18 cellular contexts compared by ENCODE assay signal in the genomic region with DNA sequence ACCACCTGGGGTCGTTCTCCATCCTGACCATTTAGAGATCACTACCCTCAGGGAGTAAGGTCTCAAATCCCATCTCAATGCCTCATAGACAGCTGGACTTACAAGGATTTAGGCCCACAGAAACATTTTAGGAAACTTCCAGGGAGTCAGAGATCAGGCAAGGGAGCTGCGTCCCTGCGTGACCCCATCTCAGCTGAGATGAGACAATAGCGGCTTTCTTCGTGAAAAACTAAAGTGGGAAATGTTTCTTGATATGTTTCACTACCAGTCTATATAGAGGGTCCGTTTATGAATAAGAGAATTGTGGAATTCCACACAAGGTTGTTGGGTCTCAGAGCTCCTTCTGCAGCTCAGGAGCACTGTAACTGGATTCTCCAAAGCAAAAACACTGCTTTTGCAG.
"Had no signal": no experiment of that assay in that cellular context is flagged by ENCODE, and none has a peak within 500 bp of the region (broad histone marks: within the 10 kb centered on the region; RNA-seq: fewer than 3 reads in every experiment).

No MANE protein-coding gene starts in this region.

- H3K4me1 ChIP-seq: parathyroid adenoma, upper lobe of left lung had no signal

- ATAC-seq: activated CD4-positive, alpha-beta T cell treated with anti-CD3 and anti-CD28 coated beads for 36 hours; activated T-cell treated with anti-CD3 and anti-CD28 coated beads, Interleukin-2, amount 50 U/mL, for 4 hours; left colon; right cardiac atrium; stimulated activated naive B cell treated with anti-CD40 and anti-IgM and Interleukin-4, amounts not matched to agents 10 μg/mL and 1 μg/mL and 100 μg/mL, for 72 hours had no signal

- H3K9ac ChIP-seq: parathyroid adenoma had no signal

- H3K27ac Mint-ChIP-seq: activated CD4-positive, alpha-beta T cell treated with anti-CD3 and anti-CD28 coated beads for 36 hours; activated naive CD8-positive, alpha-beta T cell treated with anti-CD3 and anti-CD28 coated beads for 36 hours; nephron progenitor cell; stimulated activated naive B cell treated with anti-CD40 and anti-IgM and Interleukin-4, amounts not matched to agents 10 μg/mL and 1 μg/mL and 100 μg/mL, for 72 hours had no signal

- H3K9me3 ChIP-seq: heart right ventricle, upper lobe of left lung had no signal

- H3K4me3 ChIP-seq: coronary artery, heart right ventricle, upper lobe of left lung had no signal

- H3K36me3 ChIP-seq: heart right ventricle, upper lobe of left lung had no signal

- H3K27ac ChIP-seq: coronary artery, heart right ventricle, parathyroid adenoma, upper lobe of left lung had no signal

- DNase-seq: activated CD4-positive, alpha-beta T cell treated with anti-CD3 and anti-CD28 coated beads for 36 hours; activated CD4-positive, alpha-beta T cell treated with anti-CD3 and anti-CD28 coated beads, Interleukin-2, amount 50 U/mL, for 4 hours; activated CD8-positive, alpha-beta memory T cell treated with anti-CD3 and anti-CD28 coated beads, Interleukin-2, amount 50 U/mL, for 48 hours; activated naive CD4-positive, alpha-beta T cell treated with Interleukin-2 at 50 U/mL for 16 hours; activated naive CD8-positive, alpha-beta T cell treated with anti-CD3 and anti-CD28 coated beads for 36 hours; activated T-cell treated with anti-CD3 and anti-CD28 coated beads, Interleukin-2, amount 50 U/mL, for 4 hours; heart right ventricle; left colon; nephron progenitor cell; nucleus accumbens; right cardiac atrium; stimulated activated CD4-positive, alpha-beta T cell treated with anti-CD3 and anti-CD28 coated beads, Interleukin-1b, Interleukin-23, amount 100 ng/mL, for 48 hours; stimulated activated naive B cell treated with anti-CD40 and anti-IgM and Interleukin-4, amounts not matched to agents 10 μg/mL and 1 μg/mL and 100 μg/mL, for 72 hours; T-helper 1 cell; upper lobe of left lung had no signal

- H3K9me3 Mint-ChIP-seq: activated T-cell treated with anti-CD3 and anti-CD28 coated beads, Interleukin-2, amount 50 U/mL, for 4 hours; memory B cell; stimulated activated naive B cell treated with anti-CD40 and anti-IgM and Interleukin-4, amounts not matched to agents 10 μg/mL and 1 μg/mL and 100 μg/mL, for 72 hours had no signal

- H2AFZ ChIP-seq: parathyroid adenoma had no signal

- H3K4me3 Mint-ChIP-seq: activated CD4-positive, alpha-beta T cell treated with anti-CD3 and anti-CD28 coated beads for 36 hours; activated naive CD8-positive, alpha-beta T cell treated with anti-CD3 and anti-CD28 coated beads for 36 hours; activated T-cell treated with anti-CD3 and anti-CD28 coated beads, Interleukin-2, amount 50 U/mL, for 4 hours; memory B cell; nephron progenitor cell; stimulated activated naive B cell treated with anti-CD40 and anti-IgM and Interleukin-4, amounts not matched to agents 10 μg/mL and 1 μg/mL and 100 μg/mL, for 72 hours had no signal

- H3K27me3 Mint-ChIP-seq: activated CD4-positive, alpha-beta T cell treated with anti-CD3 and anti-CD28 coated beads for 36 hours; activated naive CD8-positive, alpha-beta T cell treated with anti-CD3 and anti-CD28 coated beads for 36 hours; memory B cell; stimulated activated naive B cell treated with anti-CD40 and anti-IgM and Interleukin-4, amounts not matched to agents 10 μg/mL and 1 μg/mL and 100 μg/mL, for 72 hours had no signal

- H3K79me2 ChIP-seq: parathyroid adenoma had no signal

- H3K27me3 ChIP-seq: heart right ventricle, upper lobe of left lung had no signal
